In the genomic region with DNA sequence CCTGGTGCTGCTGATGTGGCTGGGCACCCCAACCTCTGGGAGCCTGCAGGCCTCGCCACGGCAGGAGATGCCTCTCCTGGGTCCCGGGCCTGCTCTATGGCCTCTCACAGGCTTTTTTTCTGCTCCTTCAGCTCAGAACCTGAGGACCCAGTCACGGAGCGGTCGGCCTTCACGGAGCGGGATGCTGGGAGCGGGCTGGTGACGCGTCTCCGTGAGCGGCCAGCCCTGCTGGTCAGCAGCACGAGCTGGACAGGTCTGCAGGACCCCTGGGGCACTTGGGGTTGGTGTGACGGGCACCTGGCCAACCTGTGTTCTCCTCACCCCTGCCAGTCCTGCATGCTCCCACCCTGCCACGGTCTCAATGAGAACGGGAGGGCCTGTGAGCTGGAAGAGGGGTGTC, we compare ENCODE assay signal across 37 cellular contexts. TPM values are rescaled to one million over a fixed set of nuclear protein-coding genes. Genes with fewer than 3 reads are reported as not detected.
"Had no signal": no experiment of that assay in that cellular context is flagged by ENCODE, and none has a peak within 500 bp of the region (broad histone marks: within the 10 kb centered on the region; RNA-seq: fewer than 3 reads in every experiment).

No MANE protein-coding gene starts in this region.

- H3K9me3 ChIP-seq: adrenal gland, ascending aorta, body of pancreas, breast epithelium had no signal

- H3K36me3 ChIP-seq: breast epithelium, cardiac muscle cell had no signal

- FAIRE-seq: astrocyte, bronchial epithelial cell had no signal

- DNase-seq: activated effector memory CD4-positive, alpha-beta T cell treated with anti-CD3 and anti-CD28 coated beads, Interleukin-2, amount 50 U/mL, for 16 hours; activated effector memory CD4-positive, alpha-beta T cell treated with Interleukin-2 at 50 U/mL for 16 hours; activated gamma-delta T cell; activated gamma-delta T cell treated with Interleukin-2 at 50 U/mL for 16 hours; activated naive CD4-positive, alpha-beta T cell; activated naive CD4-positive, alpha-beta T cell treated with anti-CD3 and anti-CD28 coated beads for 36 hours; activated naive CD4-positive, alpha-beta T cell treated with anti-CD3 and anti-CD28 coated beads, Interleukin-2, amount 10 ng/mL, durations not matched to agents 7 days and 5 days; activated naive CD4-positive, alpha-beta T cell treated with anti-CD3 and anti-CD28 coated beads, Interleukin-2, amount 50 U/mL, for 16 hours; activated naive CD4-positive, alpha-beta T cell treated with Interleukin-2 at 50 U/mL for 16 hours; activated naive CD8-positive, alpha-beta T cell treated with anti-CD3 and anti-CD28 coated beads for 36 hours; activated naive CD8-positive, alpha-beta T cell treated with anti-CD3 and anti-CD28 coated beads, Interleukin-2, amount 10 ng/mL, durations not matched to agents 7 days and 5 days; activated naive CD8-positive, alpha-beta T cell treated with anti-CD3 and anti-CD28 coated beads, Interleukin-2, amount 50 U/mL, for 24 hours; activated T-cell treated with anti-CD3 and anti-CD28 coated beads, Interleukin-2, amount 50 U/mL, for 1 hour; activated T-cell treated with anti-CD3 and anti-CD28 coated beads, Interleukin-2, amount 50 U/mL, for 24 hours; activated T-cell treated with anti-CD3 and anti-CD28 coated beads, Interleukin-2, amount 50 U/mL, for 4 hours; activated T-cell treated with anti-CD3 and anti-CD28 coated beads, Interleukin-2, amount 50 U/mL, for 48 hours; activated T-cell treated with anti-CD3 and anti-CD28 coated beads, Interleukin-2, amount 50 U/mL, for 72 hours; adrenal gland; amniotic stem cell; amygdala; anterior cingulate cortex; aorta; body of pancreas; brain microvascular endothelial cell; caudate nucleus; central memory CD4-positive, alpha-beta T cell; cerebellar nuclear complex had no signal

- H3K27me3 ChIP-seq: adrenal gland, ascending aorta, body of pancreas, brain microvascular endothelial cell, breast epithelium, cardiac muscle cell had no signal

- H3K27ac ChIP-seq: adrenal gland, ascending aorta, body of pancreas, brain microvascular endothelial cell, breast epithelium, cardiac muscle cell had no signal

- H3K4me3 ChIP-seq: adrenal gland, ascending aorta, body of pancreas, breast epithelium, cardiac muscle cell had no signal

- H3K4me1 ChIP-seq: adrenal gland, ascending aorta, body of pancreas, breast epithelium had no signal

- ATAC-seq: activated naive CD4-positive, alpha-beta T cell treated with anti-CD3 and anti-CD28 coated beads, Interleukin-2, amount 50 U/mL, for 72 hours; activated naive CD8-positive, alpha-beta T cell treated with anti-CD3 and anti-CD28 coated beads, Interleukin-2, amount 50 U/mL, for 24 hours; activated T-cell treated with anti-CD3 and anti-CD28 coated beads, Interleukin-2, amount 50 U/mL, for 4 hours; activated T-cell treated with anti-CD3 and anti-CD28 coated beads, Interleukin-2, amount 50 U/mL, for 72 hours; activated T-helper 17 cell treated with anti-CD3 and anti-CD28 coated beads, Interleukin-2, amount 50 U/mL, for 72 hours; body of pancreas had no signal

RNA-seq across cellular contexts. Expression of gene C16orf89, which starts 12.9 kb away (rescaled TPM):
- total RNA-seq: activated naive CD4-positive, alpha-beta T cell treated with anti-CD3 and anti-CD28 coated beads for 36 hours; activated naive CD4-positive, alpha-beta T cell treated with anti-CD3 and anti-CD28 coated beads, Interleukin-2, amount 50 U/mL, for 72 hours; activated naive CD8-positive, alpha-beta T cell treated with anti-CD3 and anti-CD28 coated beads for 36 hours; activated naive CD8-positive, alpha-beta T cell treated with anti-CD3 and anti-CD28 coated beads, Interleukin-2, amount 10 ng/mL, durations not matched to agents 7 days and 5 days; activated T-cell treated with anti-CD3 and anti-CD28 coated beads, Interleukin-2, amount 50 U/mL, for 4 hours; activated T-cell treated with anti-CD3 and anti-CD28 coated beads, Interleukin-2, amount 50 U/mL, for 72 hours; activated T-helper 1 cell treated with anti-CD3 and anti-CD28 coated beads, Interleukin-12 subunit alpha, Interleukin-12 subunit beta, Interleukin-2, Interleukin-4 antibody, amounts not matched to agents 30 ng/mL and 10 ng/mL and 1 ng/mL, durations not matched to agents 14 hours and 24 hours and 36 hours; activated T-helper 17 cell treated with anti-CD3 and anti-CD28 coated beads, Interleukin-2, amount 50 U/mL, for 72 hours; activated T-helper 2 cell treated with anti-CD3 and anti-CD28 coated beads, Interferon-gamma antibody, Interleukin-2, Interleukin-4, amounts not matched to agents 10 μg/mL and 5 μg/mL and 100 μg/mL, durations not matched to agents 14 hours and 24 hours and 36 hours; astrocyte; bronchial epithelial cell; cardiac muscle cell; chondrocyte had no signal
